In the genomic region with DNA sequence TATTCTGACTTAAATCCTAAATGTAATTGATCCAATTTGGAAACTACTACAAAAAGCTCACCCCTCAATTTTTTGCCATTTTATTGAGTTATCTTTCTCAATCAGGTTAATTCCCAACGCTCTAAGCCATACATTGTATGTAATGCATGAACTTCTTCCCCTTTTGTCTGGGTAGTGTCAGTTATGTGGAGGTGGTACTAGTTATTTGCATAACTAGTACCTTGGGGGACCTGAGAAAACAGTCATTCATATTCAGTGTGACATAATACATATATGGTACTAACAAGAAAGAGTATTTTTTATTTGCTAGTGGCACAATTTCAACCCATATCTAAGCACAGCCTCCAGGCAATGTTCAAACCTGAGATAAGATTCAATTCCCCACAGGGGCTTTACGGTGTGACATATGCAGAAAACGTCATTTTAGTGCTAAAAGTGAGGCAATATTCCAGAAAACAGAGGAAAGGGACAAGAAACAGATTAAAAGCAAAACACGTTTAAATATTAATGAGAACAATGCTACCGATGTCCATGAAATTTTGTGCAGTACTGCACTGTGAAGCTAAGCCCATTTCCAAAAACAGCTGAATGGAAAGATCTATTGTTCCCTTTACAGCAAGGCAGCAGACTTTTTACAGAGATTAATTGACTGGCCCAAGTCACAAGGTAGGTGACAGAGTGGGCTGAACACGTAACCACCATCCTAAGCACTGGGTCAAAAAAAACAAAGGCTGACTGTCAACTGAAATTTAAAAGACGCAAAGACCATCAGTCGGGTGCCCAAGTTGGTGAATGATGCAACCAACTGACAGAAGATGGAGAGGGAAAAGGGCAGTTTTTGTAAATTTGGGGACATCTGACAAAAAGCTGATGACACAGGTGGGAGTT, we compare ENCODE assay signal across 9 cellular contexts. TPM values are rescaled to one million over a fixed set of nuclear protein-coding genes. Genes with fewer than 3 reads are reported as not detected.
A peak's percentile ranks its signal among the peaks of the same experiment; 100 is the strongest.
DNase-seq lines count a peak whose midpoint lies in the region; ATAC-seq and TF ChIP-seq lines count a peak whose summit lies in the region.
"Had no signal": no experiment of that assay in that cellular context is flagged by ENCODE, and none has a peak within 500 bp of the region (broad histone marks: within the 10 kb centered on the region; RNA-seq: fewer than 3 reads in every experiment).

No MANE protein-coding gene starts in this region.

- H4K20me1 ChIP-seq in BLaER1, result no peaks in the 10 kb centered on the region

- H3K36me3 ChIP-seq in BLaER1 (peaks cover 18% of the 10 kb centered on the region), HUES6 (ENCODE audit: control insufficient read depth, insufficient read depth, low read length) (no peaks in the 10 kb centered on the region), right lobe of liver (peaks cover 0 to 2% (median 0%) of the 10 kb centered on the region in 4 donors)
- H3K36me3 ChIP-seq: prostate gland had no signal

- no peaks in the 10 kb centered on the region for H3K9me3 Mint-ChIP-seq in activated T-helper 17 cell treated with anti-CD3 and anti-CD28 coated beads, Interleukin-2, amount 50 U/mL, for 72 hours

- TF ChIP-seq CTCF in right lobe of liver (IDR thresholded peaks at IDR 0.05), result no peak

- peak overlapping the region; percentile 88 for H3K4me2 ChIP-seq in BLaER1

- ATAC-seq in activated T-helper 17 cell treated with anti-CD3 and anti-CD28 coated beads, Interleukin-2, amount 50 U/mL, for 72 hours (replicated peaks), result no peak
- no peak for ATAC-seq in right lobe of liver
- no peak for ATAC-seq in HG02798 (IDR thresholded peaks at IDR 0.05; ENCODE audit: poor library complexity, unreplicated experiment)
- ATAC-seq in GM18502 (IDR thresholded peaks at IDR 0.05; ENCODE audit: poor library complexity, unreplicated experiment), result no peak
- ATAC-seq in GM21786 (IDR thresholded peaks at IDR 0.05; ENCODE audit: unreplicated experiment), result no peak

- H3K36me3 Mint-ChIP-seq in activated T-helper 17 cell treated with anti-CD3 and anti-CD28 coated beads, Interleukin-2, amount 50 U/mL, for 72 hours (ENCODE audit: low read depth), result peaks cover 28% of the 10 kb centered on the region

- H3K9ac ChIP-seq in BLaER1 (peak overlapping the region; percentile 87; the same call in 1 of the 2 replicates), HUES6 (ENCODE audit: low read length) (no peak overlapping the region)

- intact Hi-C loops in right lobe of liver (cut with DNase I), result no loop called here

- no peak for DNase-seq in right lobe of liver
- DNase-seq in cerebellum (ENCODE audit: low spot score), result no peak

- peak overlapping the region; percentile 96 for H3K27ac Mint-ChIP-seq in activated T-helper 17 cell treated with anti-CD3 and anti-CD28 coated beads, Interleukin-2, amount 50 U/mL, for 72 hours

- 65% methylated on average over 7 of the region's 8 CpGs for WGBS in right lobe of liver (ENCODE audit: insufficient coverage, low coverage, low lambda C conversion rate, missing lambda C conversion rate)

- H3K27me3 ChIP-seq in BLaER1 (no peaks in the 10 kb centered on the region), HUES6 (ENCODE audit: control insufficient read depth, insufficient read depth, low read length) (no peaks in the 10 kb centered on the region), right lobe of liver (no peaks in the 10 kb centered on the region)

- TF ChIP-seq POLR2A in right lobe of liver (IDR thresholded peaks at IDR 0.05), result no peak

- peak overlapping the region; percentile 94 for H3K4me3 Mint-ChIP-seq in activated T-helper 17 cell treated with anti-CD3 and anti-CD28 coated beads, Interleukin-2, amount 50 U/mL, for 72 hours

- H3K27me3 Mint-ChIP-seq in activated T-helper 17 cell treated with anti-CD3 and anti-CD28 coated beads, Interleukin-2, amount 50 U/mL, for 72 hours, result no peaks in the 10 kb centered on the region

- H3K9me3 ChIP-seq in BLaER1 (no peaks in the 10 kb centered on the region), HUES6 (ENCODE audit: control insufficient read depth, insufficient read depth, low read depth, low read length) (no peaks in the 10 kb centered on the region), right lobe of liver (no peaks in the 10 kb centered on the region)
- H3K9me3 ChIP-seq: prostate gland had no signal

- peaks cover 11% of the 10 kb centered on the region for H3K4me1 Mint-ChIP-seq in activated T-helper 17 cell treated with anti-CD3 and anti-CD28 coated beads, Interleukin-2, amount 50 U/mL, for 72 hours

- H3K4me1 ChIP-seq in BLaER1 (peaks cover 19% of the 10 kb centered on the region), HUES6 (ENCODE audit: control insufficient read depth, insufficient read depth, low read length) (peaks cover 13% of the 10 kb centered on the region; the same call in 1 of the 2 replicates), right lobe of liver (peaks cover 0 to 6% (median 0%) of the 10 kb centered on the region in 4 donors)
- H3K4me1 ChIP-seq: prostate gland had no signal

- 0 out of 2 replicates have a peak overlapping the region, but pooled peaks have one; percentile 81 for H3K27ac ChIP-seq in BLaER1
- H3K27ac ChIP-seq in HUES6 (ENCODE audit: low read depth, low read length), result no peak overlapping the region
- no peak overlapping the region for H3K27ac ChIP-seq in right lobe of liver

- H3K4me3 ChIP-seq in BLaER1, result peak overlapping the region; percentile 87
- peak overlapping the region; percentile 88 for H3K4me3 ChIP-seq in HUES6 (ENCODE audit: low read depth, low read length)
- H3K4me3 ChIP-seq in right lobe of liver, result peak overlapping the region; percentile 59 to 84 (median 76)

RNA-seq across cellular contexts. Expression of a gene that starts 1.4 kb away (rescaled TPM):
- total RNA-seq in activated T-helper 17 cell treated with anti-CD3 and anti-CD28 coated beads, Interleukin-2, amount 50 U/mL, for 72 hours, result 10 to 100 TPM; 14.5 to 17.8 TPM
- 10 to 100 TPM; 12.6 to 19.1 (median 16.0) TPM for total RNA-seq in right lobe of liver
- 21.2 TPM for total RNA-seq in cerebellum

RNA-seq across cellular contexts. Expression of a gene that starts 41.4 kb away (rescaled TPM):
- under 1 TPM; 0.17 to 0.48 TPM for total RNA-seq in activated T-helper 17 cell treated with anti-CD3 and anti-CD28 coated beads, Interleukin-2, amount 50 U/mL, for 72 hours
- total RNA-seq in right lobe of liver (under 1 TPM in 3 of 6 experiments, not detected in 3; 0.12 to 0.18 (median 0.17) TPM), cerebellum (0.73 TPM)
